In genomic region chr6:71248866-71249265, GRCh38 we compare ENCODE assay signal across 20 cellular contexts. TPM values are rescaled to one million over a fixed set of nuclear protein-coding genes. Genes with fewer than 3 reads are reported as not detected.
DNase-seq lines count a peak whose midpoint lies in the region; ATAC-seq, FAIRE-seq and TF ChIP-seq lines count a peak whose summit lies in the region.
"Had no signal": no experiment of that assay in that cellular context is flagged by ENCODE, and none has a peak within 500 bp of the region (broad histone marks: within the 10 kb centered on the region; RNA-seq: fewer than 3 reads in every experiment).

No MANE protein-coding gene starts in this region.

- H4K5ac ChIP-seq in H9 (ENCODE audit: insufficient read length, low read depth, low read length): no peak overlapping the region

- peaks cover 13 to 32% (median 18%) of the 10 kb centered on the region in 11 experiments for H3K9me3 ChIP-seq in BLaER1 treated with 17β-estradiol and CSF1 and Interleukin-3, amounts not matched to agents 10 nM and 100 nM (replicated peaks in 1 of 11)
- no peaks in the 10 kb centered on the region for H3K9me3 ChIP-seq in H9 (ENCODE audit: control insufficient read depth, low read depth, low read length)
- no peaks in the 10 kb centered on the region for H3K9me3 ChIP-seq in GM12878 (replicated peaks; ENCODE audit: control insufficient read depth, insufficient read depth, low read length)
- H3K9me3 ChIP-seq in osteoblast (ENCODE audit: low read depth, low read length): no peaks in the 10 kb centered on the region
- no peaks in the 10 kb centered on the region for H3K9me3 ChIP-seq in vagina
- H3K9me3 ChIP-seq: ovary, suprapubic skin had no signal

- peak overlapping the region in 9 of 11 experiments; percentile 32 to 80 (median 73); a peak in 15 of 22 replicates for H3K9ac ChIP-seq in BLaER1 treated with 17β-estradiol and CSF1 and Interleukin-3, amounts not matched to agents 10 nM and 100 nM
- H3K9ac ChIP-seq in H9 (ENCODE audit: extremely low read depth, insufficient read length, low read length) (no peak overlapping the region), GM12878 (ENCODE audit: control insufficient read depth, insufficient read depth, low read length) (no peak overlapping the region)

- intact Hi-C loops in GM12878 (cut with micrococcal nuclease; ENCODE audit: unreplicated experiment) (no loop called here), vagina (cut with DNase I) (no loop called here), dorsolateral prefrontal cortex (cut with DNase I) (loop anchor here in 1 of 2 donors (10.0 kb wide), 1 partner anchor 96 kb away; no protein-coding TSS in a partner anchor)

- no peak overlapping the region for H4K91ac ChIP-seq in H9 (ENCODE audit: insufficient read length, low read depth, low read length)

- H3K4me1 ChIP-seq in BLaER1 treated with 17β-estradiol and CSF1 and Interleukin-3, amounts not matched to agents 10 nM and 100 nM: peaks cover 40 to 84% (median 70%) of the 10 kb centered on the region in 10 experiments
- H3K4me1 ChIP-seq in H9 (ENCODE audit: insufficient read depth, low read length): peaks cover 4% of the 10 kb centered on the region; the same call in 1 of the 2 replicates
- no peaks in the 10 kb centered on the region for H3K4me1 ChIP-seq in GM12878 (ENCODE audit: control insufficient read depth, insufficient read depth, low read length)
- peaks cover 31% of the 10 kb centered on the region for H3K4me1 ChIP-seq in osteoblast (ENCODE audit: insufficient read depth, low read length)
- H3K4me1 ChIP-seq in vagina: peaks cover 10% of the 10 kb centered on the region

- no peak for TF ChIP-seq EP300 in GM12878 (IDR thresholded peaks at IDR 0.05; ENCODE audit: borderline replicate concordance in 1 of 2, control insufficient read depth in 1 of 2, low read depth in 2 of 2, low read length in 2 of 2)

- SMC1A ChIA-PET in GM12878 (lab: Charles Lee; ENCODE audit: uncharacterized antibody, unreplicated experiment): interaction anchor here (1.0 to 3.2 kb wide), 9 partner anchors 9 to 97 kb away, joined by 3 to 13 read pairs (median 4); partner anchors contain the start of gene OGFRL1

- H3K4me3 ChIP-seq in BLaER1 treated with 17β-estradiol and CSF1 and Interleukin-3, amounts not matched to agents 10 nM and 100 nM: no peak overlapping the region
- H3K4me3 ChIP-seq in GM12878: no peak overlapping the region
- H3K4me3 ChIP-seq in osteoblast (ENCODE audit: insufficient read depth, low read length): no peak overlapping the region
- H3K4me3 ChIP-seq in vagina: no peak overlapping the region
- H3K4me3 ChIP-seq in dorsolateral prefrontal cortex: no peak overlapping the region
- H3K4me3 ChIP-seq: ovary, suprapubic skin had no signal

- H3K79me1 ChIP-seq in H9 (ENCODE audit: insufficient read depth, low read depth, low read length, poor library complexity, severe bottlenecking): no peaks in the 10 kb centered on the region

- no peak overlapping the region for H3K14ac ChIP-seq in H9 (ENCODE audit: insufficient read depth, low read length)

- H3K27me3 ChIP-seq in BLaER1 treated with 17β-estradiol and CSF1 and Interleukin-3, amounts not matched to agents 10 nM and 100 nM: no peaks in the 10 kb centered on the region
- H3K27me3 ChIP-seq in H9 (ENCODE audit: insufficient read depth, low read length) (no peaks in the 10 kb centered on the region), GM12878 (replicated peaks in 1 of 2; ENCODE audit: control insufficient read depth in 2 of 2, insufficient read depth in 2 of 2, low read length in 1 of 2) (no peaks in the 10 kb centered on the region), osteoblast (ENCODE audit: insufficient read depth, low read length) (no peaks in the 10 kb centered on the region), vagina (no peaks in the 10 kb centered on the region), dorsolateral prefrontal cortex (no peaks in the 10 kb centered on the region)
- H3K27me3 ChIP-seq: foreskin keratinocyte, ovary, suprapubic skin had no signal

- in situ Hi-C loops in GM12878 (cut with MboI): no loop called here

- H3K36me3 ChIP-seq in BLaER1 treated with 17β-estradiol and CSF1 and Interleukin-3, amounts not matched to agents 10 nM and 100 nM: peaks cover 0 to 8% (median 0%) of the 10 kb centered on the region in 11 experiments; a peak in 2 of 22 replicates
- H3K36me3 ChIP-seq in GM12878 (ENCODE audit: control insufficient read depth in 2 of 2, insufficient read depth in 2 of 2, low read length in 1 of 2): no peaks in the 10 kb centered on the region
- H3K36me3 ChIP-seq in osteoblast (ENCODE audit: insufficient read depth, low read length): no peaks in the 10 kb centered on the region
- no peaks in the 10 kb centered on the region for H3K36me3 ChIP-seq in vagina
- H3K36me3 ChIP-seq: ovary, suprapubic skin had no signal

- H3T11ph ChIP-seq in H9 (ENCODE audit: low read length): no peak overlapping the region

- H3K23me2 ChIP-seq in H9 (ENCODE audit: insufficient read length, low read depth, low read length, poor library complexity, severe bottlenecking): no peaks in the 10 kb centered on the region

- H2AFZ ChIP-seq in H9 (ENCODE audit: low read length): no peak overlapping the region
- peak overlapping the region; percentile 9; the same call in 1 of the 2 replicates for H2AFZ ChIP-seq in GM12878 (ENCODE audit: control insufficient read depth, low read depth, low read length)
- H2AFZ ChIP-seq in osteoblast (ENCODE audit: low read length): no peak overlapping the region

- H2BK15ac ChIP-seq in H9 (ENCODE audit: low read depth, low read length): no peak overlapping the region

- H3K27me3 Mint-ChIP-seq in H9 (ENCODE audit: low read depth): no peaks in the 10 kb centered on the region; the same call in 1 of the 2 replicates
- H3K27me3 Mint-ChIP-seq: activated CD4-positive, alpha-beta T cell treated with anti-CD3 and anti-CD28 coated beads, Interleukin-2, amount 10 ng/mL, durations not matched to agents 24 days and 14 days had no signal

- CTCF ChIA-PET in GM12878 (lab: Yijun Ruan, JAX): interaction anchor here (0.6 to 1.5 kb wide), 11 partner anchors 12 to 117 kb away, joined by 3 to 5 read pairs (median 3); partner anchors contain the start of gene OGFRL1

- no peak overlapping the region for H3K27ac Mint-ChIP-seq in H9
- H3K27ac Mint-ChIP-seq: activated CD4-positive, alpha-beta T cell treated with anti-CD3 and anti-CD28 coated beads, Interleukin-2, amount 10 ng/mL, durations not matched to agents 24 days and 14 days had no signal

- TF ChIP-seq POLR2A in GM12878 (IDR thresholded peaks at IDR 0.05; ENCODE audit: low read depth, low read length) (no peak), vagina (IDR thresholded peaks at IDR 0.05) (no peak)

- peak overlapping the region; percentile 76 to 97 (median 91) for H3K27ac ChIP-seq in BLaER1 treated with 17β-estradiol and CSF1 and Interleukin-3, amounts not matched to agents 10 nM and 100 nM
- H3K27ac ChIP-seq in H9 (ENCODE audit: insufficient read length, low read depth, low read length): no peak overlapping the region
- no peak overlapping the region for H3K27ac ChIP-seq in GM12878 (ENCODE audit: control insufficient read depth, insufficient read depth)
- H3K27ac ChIP-seq in osteoblast (ENCODE audit: low read depth, low read length): peak overlapping the region; percentile 15
- H3K27ac ChIP-seq in vagina: no peak overlapping the region
- peak overlapping the region in 7 of 59 donors; percentile 5 to 71 (median 24) for H3K27ac ChIP-seq in dorsolateral prefrontal cortex
- H3K27ac ChIP-seq: foreskin keratinocyte, ovary, suprapubic skin had no signal

- H4K8ac ChIP-seq in H9 (replicated peaks; ENCODE audit: insufficient read length, low read depth, low read length): no peak overlapping the region

- no TSS peak for BruUV-seq in GM12878 (replicated peaks; lab: Mats Ljungman, UMichigan)

- no peak overlapping the region for H3K4me3 Mint-ChIP-seq in H9
- H3K4me3 Mint-ChIP-seq: activated CD4-positive, alpha-beta T cell treated with anti-CD3 and anti-CD28 coated beads, Interleukin-2, amount 10 ng/mL, durations not matched to agents 24 days and 14 days had no signal

- H2BK5ac ChIP-seq in H9 (ENCODE audit: insufficient read length, low read length): no peak overlapping the region

- H3K4me2 ChIP-seq in BLaER1 treated with 17β-estradiol and CSF1 and Interleukin-3, amounts not matched to agents 10 nM and 100 nM: peak overlapping the region; percentile 31 to 94 (median 79)
- H3K4me2 ChIP-seq in H9 (ENCODE audit: insufficient read depth, insufficient read length, low read length) (no peak overlapping the region), GM12878 (ENCODE audit: control insufficient read depth, insufficient read depth) (no peak overlapping the region), osteoblast (ENCODE audit: insufficient read depth, low read length) (no peak overlapping the region)

- no peak overlapping the region for H2BK120ac ChIP-seq in H9 (ENCODE audit: low read depth, low read length, poor library complexity, severe bottlenecking)

- RAD21 ChIA-PET in GM12878 (lab: Charles Lee; ENCODE audit: unreplicated experiment): interaction anchor here (1.3 to 1.9 kb wide), 2 partner anchors 10 to 39 kb away, joined by 3 to 7 read pairs; partner anchors contain the start of gene OGFRL1

- no peaks in the 10 kb centered on the region for H4K20me1 ChIP-seq in BLaER1 treated with 17β-estradiol and CSF1 and Interleukin-3, amounts not matched to agents 10 nM and 100 nM
- H4K20me1 ChIP-seq in H9 (ENCODE audit: control insufficient read depth, insufficient read depth, insufficient read length) (no peaks in the 10 kb centered on the region), GM12878 (ENCODE audit: control insufficient read depth, insufficient read depth) (no peaks in the 10 kb centered on the region), osteoblast (ENCODE audit: insufficient read depth, low read length) (no peaks in the 10 kb centered on the region)

- H3K4me1 Mint-ChIP-seq in H9: peaks cover 15 to 19% of the 10 kb centered on the region in 2 experiments

- no peak overlapping the region for H2AK5ac ChIP-seq in H9 (ENCODE audit: insufficient read length, low read length)

- no peak overlapping the region for H3K23ac ChIP-seq in H9 (ENCODE audit: insufficient read length, low read depth, low read length)

- DNase-seq in H9 (no peak), GM12878 (ENCODE audit: low read depth, low spot score) (no peak), osteoblast (ENCODE audit: insufficient read length, low spot score, missing footprints) (no peak), vagina (ENCODE audit: extremely low spot score in 2 of 2) (no peak), DMS79 (lab: John Stamatoyannopoulos, UW) (no peak), dorsolateral prefrontal cortex (no peak)
- DNase-seq: activated CD4-positive, alpha-beta T cell treated with anti-CD3 and anti-CD28 coated beads, Interleukin-2, amount 10 ng/mL, durations not matched to agents 24 days and 14 days; activated CD8-positive, alpha-beta memory T cell treated with anti-CD3 and anti-CD28 coated beads, Interleukin-2, amount 50 U/mL, for 4 hours; activated gamma-delta T cell; amygdala; left colon; NCI-H1105; ovary; stimulated activated CD4-positive, alpha-beta T cell treated with anti-CD3 and anti-CD28 coated beads, Interleukin-4, amount 100 ng/mL, for 4 hours had no signal

- no CpG with 5 or more reads among the region's 1 CpG for WGBS in H9 (ENCODE audit: extremely low coverage, insufficient read length, low lambda C conversion rate)
- WGBS in GM12878 (ENCODE audit: insufficient coverage, insufficient replicate concordance, low lambda C conversion rate, missing lambda C conversion rate): 50% methylated on average over 1 of the region's 1 CpG

- POLR2A ChIA-PET in GM12878 (lab: Charles Lee): no interaction called here

- peak overlapping the region; percentile 6 for H2BK20ac ChIP-seq in H9 (ENCODE audit: low read depth, low read length, poor library complexity, severe bottlenecking)

- no peak overlapping the region for H3K4ac ChIP-seq in H9 (ENCODE audit: low read depth, low read length)

- no peak overlapping the region for H2BK12ac ChIP-seq in H9 (ENCODE audit: insufficient read length, low read depth, low read length)

- H3K36me3 Mint-ChIP-seq in H9 (ENCODE audit: insufficient read depth in 1 of 3, low read depth in 3 of 3): peaks cover 0 to 6% (median 0%) of the 10 kb centered on the region in 3 experiments; a peak in 2 of 7 replicates

- no peaks in the 10 kb centered on the region for H3K79me2 ChIP-seq in H9 (ENCODE audit: insufficient read depth, low read length)
- H3K79me2 ChIP-seq in GM12878 (ENCODE audit: control insufficient read depth, insufficient read depth, low read length): no peaks in the 10 kb centered on the region
- no peaks in the 10 kb centered on the region for H3K79me2 ChIP-seq in osteoblast (ENCODE audit: insufficient read depth, low read length)

- TF ChIP-seq CTCF in H9 (conservative IDR thresholded peaks at IDR 0.05) (no peak), GM12878 (IDR thresholded peaks at IDR 0.05 in 2 of 3, conservative IDR thresholded peaks at IDR 0.05 in 1 of 3; ENCODE audit: control insufficient read depth in 2 of 3, extremely low read depth in 1 of 3, insufficient read depth in 1 of 3, low read depth in 3 of 3, low read length in 3 of 3) (no peak), osteoblast (IDR thresholded peaks at IDR 0.05; ENCODE audit: extremely low read depth, low read depth, low read length) (no peak), vagina (IDR thresholded peaks at IDR 0.05) (no peak), dorsolateral prefrontal cortex (IDR thresholded peaks at IDR 0.05 in 54 of 56, conservative IDR thresholded peaks at IDR 0.05 in 2 of 56; ENCODE audit: low read depth in 1 of 56, partially characterized antibody in 56 of 56) (no peak)

- ATAC-seq in GM12878 (no peak), GM21526 (IDR thresholded peaks at IDR 0.05; ENCODE audit: low FRiP score, unreplicated experiment) (no peak)
- ATAC-seq: left colon had no signal

- TF ChIP-seq RAD21 in GM12878 (IDR thresholded peaks at IDR 0.05; ENCODE audit: insufficient read depth, low read depth, low read length): no peak

- H3K9me3 Mint-ChIP-seq in H9: peaks cover 0 to 6% of the 10 kb centered on the region in 2 experiments; a peak in 4 of 5 replicates
- H3K9me3 Mint-ChIP-seq: activated CD4-positive, alpha-beta T cell treated with anti-CD3 and anti-CD28 coated beads, Interleukin-2, amount 10 ng/mL, durations not matched to agents 24 days and 14 days had no signal

- no peak for FAIRE-seq in GM12878 (lab: Jason Lieb, UNC)
- FAIRE-seq: G401.6, TTC549 had no signal

- no peak overlapping the region for H3K56ac ChIP-seq in H9 (ENCODE audit: insufficient read length, low read depth, low read length)

- H3K18ac ChIP-seq in H9 (ENCODE audit: insufficient read length, low read depth, low read length): no peak overlapping the region

RNA-seq across cellular contexts. Expression of gene OGFRL1, which starts 39.7 kb away (rescaled TPM):
- total RNA-seq in H9 (2021) (2.8 and 2.9 TPM in 2 replicates), GM12878 (2014; rRNA removed) (3.6 and 5.1 TPM in 2 replicates), GM12878 (2014; rRNA removed; fragmentation: Illumina TruSeq; extraction: Trizol) (5.8 and 6.8 TPM in 2 replicates), GM12878 (2021) (3.8 and 4.0 TPM in 2 replicates), osteoblast (15.9 and 18.0 TPM in 2 replicates), vagina (34.1 TPM), dorsolateral prefrontal cortex (100 to 1,000 TPM in 23 of 120 experiments, 10 to 100 TPM in 97; 51.0 to 159 (median 84.2) TPM)
- 4.4 and 4.8 TPM in 2 replicates for total RNA-seq in GM12878 (2013; cell fraction: nucleolus; rRNA removed)
- polyA plus RNA-seq in GM12878 (2011; ENCODE audit: low read depth): 1.1 TPM
- polyA plus RNA-seq in GM12878 (2011; rRNA removed) (0.80 and 1.4 TPM in 2 replicates), GM12878 (2014; fragmentation: Illumina TruSeq; extraction: Trizol) (4.4 and 6.6 TPM in 2 replicates), GM12878 (2014; fragmentation: Nextera tagmentation; extraction: Ambion mirVana) (1 to 10 TPM; 1.1 to 1.4 TPM), GM12878 (2014; rRNA removed) (2.2 and 3.0 TPM in 2 replicates), GM12878 (2016; fragmentation: Nextera tagmentation; extraction: Ambion mirVana) (1 to 10 TPM in 1 of 2 experiments, under 1 TPM in 1; 0.24 to 1.7 TPM)
- 0.22 and 0.30 TPM in 2 replicates for polyA plus RNA-seq in GM12878 (2011; cell fraction: cytosol; rRNA removed)
- 0.36 and 0.76 TPM in 2 replicates for polyA plus RNA-seq in GM12878 (2011; cell fraction: nucleus; rRNA removed)
- 1.5 and 2.2 TPM in 2 replicates for polyA plus RNA-seq in GM12878 (2012)
- 0.37 and 0.98 TPM in 2 replicates for polyA minus RNA-seq in GM12878 (2011; rRNA and poly(A)+ RNA removed)
- 0.27 and 0.31 TPM in 2 replicates for polyA minus RNA-seq in GM12878 (2011; cell fraction: cytosol; rRNA and poly(A)+ RNA removed)
- polyA minus RNA-seq in GM12878 (2011; cell fraction: nucleus; rRNA and poly(A)+ RNA removed): 0.73 and 0.96 TPM in 2 replicates

Comparison
In these comparisons a context has a peak if more than half of its experiments do, and no peak if none do; other contexts are left out.
1. H3K27ac ChIP-seq: peak in BLaER1 treated with 17β-estradiol and CSF1 and Interleukin-3, amounts not matched to agents 10 nM and 100 nM (11 of 11) and osteoblast (single experiment); none in H9 (single experiment), GM12878 (single experiment) and vagina (single experiment).
2. H3K4me2 ChIP-seq: peak in BLaER1 treated with 17β-estradiol and CSF1 and Interleukin-3, amounts not matched to agents 10 nM and 100 nM (11 of 11); none in H9 (single experiment), GM12878 (single experiment) and osteoblast (single experiment).
3. H3K9ac ChIP-seq: peak in BLaER1 treated with 17β-estradiol and CSF1 and Interleukin-3, amounts not matched to agents 10 nM and 100 nM (9 of 11); none in H9 (single experiment) and GM12878 (single experiment).